Comparison of ENCODE assay signal across 9 cellular contexts in genomic region chr6:111551521-111552231, GRCh38. TPM values are rescaled to one million over a fixed set of nuclear protein-coding genes. Genes with fewer than 3 reads are reported as not detected.
DNase-seq lines count a peak whose midpoint lies in the region; ATAC-seq and TF ChIP-seq lines count a peak whose summit lies in the region.
"Had no signal": no experiment of that assay in that cellular context is flagged by ENCODE, and none has a peak within 500 bp of the region (broad histone marks: within the 10 kb centered on the region; RNA-seq: fewer than 3 reads in every experiment).

No MANE protein-coding gene starts in this region.

- peak overlapping the region in 1 of 4 experiments; percentile 16 for H3K4me3 ChIP-seq in fibroblast of lung (replicated peaks in 1 of 4; ENCODE audit: control extremely low read depth in 1 of 4, insufficient read depth in 1 of 4, low read depth in 3 of 4, low read length in 4 of 4)

- no peaks in the 10 kb centered on the region for H3K9me3 Mint-ChIP-seq in stimulated activated naive B cell treated with anti-CD40 and anti-IgM and Interleukin-4, amounts not matched to agents 10 μg/mL and 1 μg/mL and 100 μg/mL, for 72 hours
- H3K9me3 Mint-ChIP-seq: T-helper 1 cell treated with Interleukin-12 subunit alpha and Interleukin-12 subunit beta and Interleukin-4 antibody, amounts not matched to agents 30 μg/mL and 1 μg/mL, for 36 hours had no signal

- H3K36me3 ChIP-seq in fibroblast of lung (ENCODE audit: control insufficient read depth, insufficient read depth, low read length) = no peaks in the 10 kb centered on the region

- H3K27ac Mint-ChIP-seq in stimulated activated naive B cell treated with anti-CD40 and anti-IgM and Interleukin-4, amounts not matched to agents 10 μg/mL and 1 μg/mL and 100 μg/mL, for 72 hours = no peak overlapping the region
- H3K27ac Mint-ChIP-seq: T-helper 1 cell treated with Interleukin-12 subunit alpha and Interleukin-12 subunit beta and Interleukin-4 antibody, amounts not matched to agents 30 μg/mL and 1 μg/mL, for 36 hours had no signal

- H3K9me3 ChIP-seq in fibroblast of lung (ENCODE audit: control insufficient read depth, insufficient read depth, low read depth, low read length) = no peaks in the 10 kb centered on the region

- TF ChIP-seq CTCF in fibroblast of lung (conservative IDR thresholded peaks at IDR 0.05 in 1 of 2, IDR thresholded peaks at IDR 0.05 in 1 of 2; ENCODE audit: low read depth in 1 of 2, low read length in 2 of 2) = no peak

- in situ Hi-C loops in G401 (cut with HindIII; ENCODE audit: low sequenced_read_pairs) = no loop called here

- H3K4me3 Mint-ChIP-seq in stimulated activated naive B cell treated with anti-CD40 and anti-IgM and Interleukin-4, amounts not matched to agents 10 μg/mL and 1 μg/mL and 100 μg/mL, for 72 hours = no peak overlapping the region
- H3K4me3 Mint-ChIP-seq: T-helper 1 cell treated with Interleukin-12 subunit alpha and Interleukin-12 subunit beta and Interleukin-4 antibody, amounts not matched to agents 30 μg/mL and 1 μg/mL, for 36 hours had no signal

- no peaks in the 10 kb centered on the region for H3K79me2 ChIP-seq in fibroblast of lung (ENCODE audit: control insufficient read depth, insufficient read depth, low read length)

- H2AFZ ChIP-seq in fibroblast of lung (ENCODE audit: low read length) = peak overlapping the region; percentile 47

- H3K9ac ChIP-seq in fibroblast of lung (ENCODE audit: insufficient read depth, low read length) = peak overlapping the region; percentile 32

- peaks cover 3 to 14% of the 10 kb centered on the region in 2 donors for H3K36me3 Mint-ChIP-seq in stimulated activated naive B cell treated with anti-CD40 and anti-IgM and Interleukin-4, amounts not matched to agents 10 μg/mL and 1 μg/mL and 100 μg/mL, for 72 hours

- peak overlapping the region; percentile 97 for H3K27ac ChIP-seq in fibroblast of lung (ENCODE audit: insufficient read depth, low read length)

- H3K27me3 Mint-ChIP-seq in stimulated activated naive B cell treated with anti-CD40 and anti-IgM and Interleukin-4, amounts not matched to agents 10 μg/mL and 1 μg/mL and 100 μg/mL, for 72 hours = no peaks in the 10 kb centered on the region

- no peaks in the 10 kb centered on the region for H3K27me3 ChIP-seq in fibroblast of lung (ENCODE audit: control insufficient read depth, insufficient read depth, low read length)

- no peaks in the 10 kb centered on the region for H4K20me1 ChIP-seq in fibroblast of lung (ENCODE audit: control insufficient read depth, extremely low read depth, insufficient read depth, low read length)

- H3K4me1 ChIP-seq in fibroblast of lung (ENCODE audit: control insufficient read depth, extremely low read depth, insufficient read depth, low read length) = peaks cover 38% of the 10 kb centered on the region

- H3K4me1 Mint-ChIP-seq in stimulated activated naive B cell treated with anti-CD40 and anti-IgM and Interleukin-4, amounts not matched to agents 10 μg/mL and 1 μg/mL and 100 μg/mL, for 72 hours = peaks cover 3 to 5% of the 10 kb centered on the region in 2 donors

- peak overlapping the region; percentile 85 for H3K4me2 ChIP-seq in fibroblast of lung (ENCODE audit: extremely low read depth, insufficient read depth, low read length)

- DNase-seq in G401 (ENCODE audit: low spot score) (peak; percentile 83), NCI-H748 (lab: John Stamatoyannopoulos, UW; ENCODE audit: unreplicated experiment) (peak; percentile 100), fibroblast of lung (ENCODE audit: low read depth in 2 of 2) (peak in 1 of 2 donors; percentile 64), putamen (ENCODE audit: low spot score) (peak; percentile 42), AG08396 (ENCODE audit: low spot score) (no peak)
- DNase-seq in stimulated activated naive B cell treated with anti-CD40 and anti-IgM and Interleukin-4, amounts not matched to agents 10 μg/mL and 1 μg/mL and 100 μg/mL, for 72 hours = no peak

- no peak for ATAC-seq in HG02981 (IDR thresholded peaks at IDR 0.05; ENCODE audit: unreplicated experiment)
- no peak for ATAC-seq in GM18907 (IDR thresholded peaks at IDR 0.05; ENCODE audit: unreplicated experiment)
- ATAC-seq in stimulated activated naive B cell treated with anti-CD40 and anti-IgM and Interleukin-4, amounts not matched to agents 10 μg/mL and 1 μg/mL and 100 μg/mL, for 72 hours (replicated peaks) = no peak

RNA-seq across cellular contexts. Expression of gene TRAF3IP2, which starts 54.0 kb away (rescaled TPM):
- 21.8 and 22.4 TPM in 2 replicates for total RNA-seq in G401 (2014; rRNA removed; shearing (Covaris generic))
- 15.2 and 37.0 TPM in 2 replicates for total RNA-seq in fibroblast of lung
- 21.6 and 26.9 TPM in 2 replicates for polyA plus RNA-seq in fibroblast of lung
- 22.1 and 22.2 TPM in 2 replicates for polyA plus RNA-seq in fibroblast of lung (2012)
- polyA minus RNA-seq in fibroblast of lung (ENCODE audit: low replicate concordance) = 76.9 and 77.1 TPM in 2 replicates

Comparison
In these comparisons a context has a peak if more than half of its experiments do, and no peak if none do; other contexts are left out.
1. DNase-seq: peak in G401 (single experiment), NCI-H748 (single experiment) and putamen (single experiment); none in AG08396 (single experiment) and stimulated activated naive B cell treated with anti-CD40 and anti-IgM and Interleukin-4, amounts not matched to agents 10 μg/mL and 1 μg/mL and 100 μg/mL, for 72 hours (single experiment).